10 cellular contexts compared by ENCODE assay signal in the genomic region with DNA sequence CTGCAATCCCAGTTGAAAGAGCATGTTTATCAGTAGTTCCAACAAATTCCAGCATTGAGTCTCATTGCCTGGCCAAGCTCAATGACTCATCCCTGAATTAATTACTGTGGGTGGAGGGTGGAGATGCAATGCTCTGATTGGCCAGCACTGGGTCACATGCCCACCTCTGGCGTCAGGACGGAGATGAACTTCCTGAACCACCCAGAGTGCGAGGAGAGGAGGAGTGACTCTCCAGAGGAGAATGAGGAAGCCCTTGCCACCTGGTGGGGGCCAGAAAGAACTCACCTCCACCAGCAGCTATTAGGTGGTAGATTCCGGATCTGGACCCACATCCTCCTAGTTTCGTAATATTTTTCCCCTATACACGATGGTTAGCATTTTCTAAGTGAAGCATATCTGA.
DNase-seq lines count a peak whose midpoint lies in the region; ATAC-seq and TF ChIP-seq lines count a peak whose summit lies in the region.
"Had no signal": no experiment of that assay in that cellular context is flagged by ENCODE, and none has a peak within 500 bp of the region (broad histone marks: within the 10 kb centered on the region; RNA-seq: fewer than 3 reads in every experiment).

No MANE protein-coding gene starts in this region.

- in situ Hi-C loops in GM13977 (cut with MboI; ENCODE audit: low pct_unique_long_range_greater_than_20kb, low sequenced_read_pairs, unreplicated experiment) = no loop called here

- peak; percentile 24 for DNase-seq in GM03348 (ENCODE audit: low spot score)
- DNase-seq in MV-4-11 (lab: John Stamatoyannopoulos, UW) = peak; percentile 26
- peak; percentile 5 for DNase-seq in choroid plexus epithelial cell (ENCODE audit: low read depth)
- no peak for DNase-seq in mucosa of descending colon
- DNase-seq in occipital lobe (lab: John Stamatoyannopoulos, UW) = no peak
- no peak for DNase-seq in NCI-H446 treated with DMSO at 0.1 percent for 48 hours (lab: John Stamatoyannopoulos, UW)
- DNase-seq in GM13977 (ENCODE audit: low spot score) = no peak
- DNase-seq: naive B cell; stimulated activated naive B cell treated with anti-CD40 and anti-IgM and Interleukin-4, amounts not matched to agents 10 μg/mL and 1 μg/mL and 100 μg/mL, for 72 hours had no signal

- intact Hi-C loops in mucosa of descending colon (cut with DNase I, micrococcal nuclease) = no loop called here

- no peak for TF ChIP-seq CTCF in choroid plexus epithelial cell (conservative IDR thresholded peaks at IDR 0.05; ENCODE audit: low read depth, low read length)
- no peak for TF ChIP-seq CTCF in mucosa of descending colon (IDR thresholded peaks at IDR 0.05)
- no peak for TF ChIP-seq CTCF in GM13977 (IDR thresholded peaks at IDR 0.05; ENCODE audit: extremely low read depth, insufficient read depth, missing control alignments)

- peak; percentile 41 for ATAC-seq in mucosa of descending colon
- no peak for ATAC-seq in HG02870 (IDR thresholded peaks at IDR 0.05; ENCODE audit: unreplicated experiment)

- H3K4me3 ChIP-seq in choroid plexus epithelial cell (ENCODE audit: low read depth, low read length) (no peak overlapping the region), mucosa of descending colon (no peak overlapping the region)

- no peaks in the 10 kb centered on the region for H3K36me3 ChIP-seq in mucosa of descending colon (ENCODE audit: low read depth)

- H3K9me3 ChIP-seq in mucosa of descending colon = no peaks in the 10 kb centered on the region

- no peaks in the 10 kb centered on the region for H3K4me1 ChIP-seq in mucosa of descending colon (ENCODE audit: low read depth)

Comparison
In these comparisons a context has a peak if more than half of its experiments do, and no peak if none do; other contexts are left out.
1. DNase-seq: peak in GM03348 (single experiment), MV-4-11 (single experiment) and choroid plexus epithelial cell (single experiment); none in mucosa of descending colon (0 of 3), occipital lobe (single experiment), NCI-H446 treated with DMSO at 0.1 percent for 48 hours (single experiment) and GM13977 (single experiment).